In the genomic region with DNA sequence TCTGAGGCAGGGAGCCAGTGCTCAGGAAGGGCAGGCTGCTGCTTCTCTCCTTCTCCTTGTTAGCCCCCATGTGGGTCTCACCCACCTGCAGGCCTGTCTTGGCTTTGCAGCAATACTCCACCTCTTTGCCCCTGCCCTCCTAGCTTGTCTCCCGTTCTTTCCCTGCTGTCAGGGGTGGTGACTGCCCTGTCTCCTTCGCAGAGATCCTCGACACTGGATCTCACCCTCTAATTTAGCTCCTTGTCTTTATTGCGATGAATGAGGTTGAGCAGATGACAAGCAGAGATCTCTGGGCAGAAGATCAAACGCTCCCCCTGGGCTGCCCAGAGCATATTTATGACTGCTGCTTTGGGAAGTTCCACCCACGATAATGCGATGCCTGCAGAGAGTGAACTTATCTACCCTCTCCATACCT, we compare ENCODE assay signal across 13 cellular contexts.
"Had no signal": no experiment of that assay in that cellular context is flagged by ENCODE, and none has a peak within 500 bp of the region (broad histone marks: within the 10 kb centered on the region; RNA-seq: fewer than 3 reads in every experiment).

No MANE protein-coding gene starts in this region.

- H3K9me3 ChIP-seq: colonic mucosa, gastroesophageal sphincter, ovary, vagina had no signal

- H3K36me3 ChIP-seq: colonic mucosa, gastroesophageal sphincter, ovary, vagina had no signal

- FAIRE-seq: small intestine had no signal

- DNase-seq: activated CD4-positive, alpha-beta T cell treated with anti-CD3 and anti-CD28 coated beads for 1 hour; activated CD4-positive, alpha-beta T cell treated with anti-CD3 and anti-CD28 coated beads, Interleukin-2, amount 50 U/mL, for 48 hours; activated gamma-delta T cell; activated T-cell treated with anti-CD3 and anti-CD28 coated beads, Interleukin-2, amount 50 U/mL, for 48 hours; anterior cingulate cortex; colonic mucosa; effector CD4-positive, alpha-beta T cell; hippocampal formation; ovary; small intestine had no signal

- H3K4me3 ChIP-seq: colonic mucosa, gastroesophageal sphincter, ovary, vagina had no signal

- ATAC-seq: gastroesophageal sphincter, left lobe of liver had no signal

- H3K4me1 ChIP-seq: colonic mucosa had no signal

- H3K27me3 ChIP-seq: colonic mucosa, gastroesophageal sphincter, ovary, vagina had no signal

- H3K27ac ChIP-seq: colonic mucosa, gastroesophageal sphincter, ovary, vagina had no signal
